In genomic region chr4:56475917-56476316, GRCh38 we compare ENCODE assay signal across 15 cellular contexts. TPM values are rescaled to one million over a fixed set of nuclear protein-coding genes. Genes with fewer than 3 reads are reported as not detected.
DNase-seq lines count a peak whose midpoint lies in the region; ATAC-seq and TF ChIP-seq lines count a peak whose summit lies in the region.
"Had no signal": no experiment of that assay in that cellular context is flagged by ENCODE, and none has a peak within 500 bp of the region (broad histone marks: within the 10 kb centered on the region; RNA-seq: fewer than 3 reads in every experiment).

No MANE protein-coding gene starts in this region.

- ATAC-seq in GM18867 (IDR thresholded peaks at IDR 0.05; ENCODE audit: unreplicated experiment): peak; percentile 89
- ATAC-seq in GM21423 (IDR thresholded peaks at IDR 0.05; ENCODE audit: unreplicated experiment): peak; percentile 86
- ATAC-seq in HG03045 (IDR thresholded peaks at IDR 0.05; ENCODE audit: unreplicated experiment): peak; percentile 83
- no peak for ATAC-seq in naive thymus-derived CD4-positive, alpha-beta T cell
- ATAC-seq: sciatic nerve had no signal

- DNase-seq in OCI-LY7 (ENCODE audit: low spot score): peak; percentile 68
- DNase-seq in NCI-H82 treated with DMSO at 0.1 percent for 48 hours (lab: John Stamatoyannopoulos, UW; ENCODE audit: unreplicated experiment): no peak
- DNase-seq in NCI-H2171 (lab: John Stamatoyannopoulos, UW): no peak
- DNase-seq in activated CD4-positive, alpha-beta T cell treated with anti-CD3 and anti-CD28 coated beads, Interleukin-2, amount 50 U/mL, for 4 hours: no peak
- DNase-seq in naive thymus-derived CD4-positive, alpha-beta T cell: no peak
- DNase-seq: activated CD4-positive, alpha-beta T cell treated with anti-CD3 and anti-CD28 coated beads for 48 hours; activated gamma-delta T cell; brain microvascular endothelial cell; endodermal cell; naive B cell had no signal

- POLR2A ChIA-PET in OCI-LY7 (lab: Charles Lee): interaction anchor here (0.6 to 2.3 kb wide), 7 partner anchors 8 to 89 kb away, joined by 3 to 8 read pairs (median 3); partner anchors contain the start of genes AASDH, PAICS and SRP72
- POLR2A ChIA-PET in naive thymus-derived CD4-positive, alpha-beta T cell (lab: Charles Lee): no interaction called here

- H4K20me1 ChIP-seq in OCI-LY7 (ENCODE audit: insufficient read depth, low read length): peaks cover 3% of the 10 kb centered on the region; the same call in 1 of the 2 replicates

- no peaks in the 10 kb centered on the region for H3K9me2 ChIP-seq in OCI-LY7 (ENCODE audit: insufficient read depth, low read length)

- no peaks in the 10 kb centered on the region for H3K27me3 Mint-ChIP-seq in naive thymus-derived CD4-positive, alpha-beta T cell
- H3K27me3 Mint-ChIP-seq: naive B cell had no signal

- CTCF ChIA-PET in OCI-LY7 (lab: Charles Lee; ENCODE audit: unreplicated experiment): no interaction called here
- CTCF ChIA-PET in naive thymus-derived CD4-positive, alpha-beta T cell (lab: Charles Lee): no interaction called here

- peaks cover 29% of the 10 kb centered on the region for H3K4me1 ChIP-seq in OCI-LY7 (ENCODE audit: insufficient read depth, low read length, poor library complexity, severe bottlenecking)
- H3K4me1 ChIP-seq in naive thymus-derived CD4-positive, alpha-beta T cell (ENCODE audit: control insufficient read depth in 2 of 2, insufficient read depth in 2 of 2, low read length in 2 of 2): no peaks in the 10 kb centered on the region

- intact Hi-C loops in OCI-LY7 (cut with micrococcal nuclease; ENCODE audit: unreplicated experiment): no loop called here
- intact Hi-C loops in naive thymus-derived CD4-positive, alpha-beta T cell (cut with micrococcal nuclease): no loop called here

- H3K36me3 ChIP-seq in OCI-LY7 (ENCODE audit: insufficient read depth, low read length): peaks cover 96% of the 10 kb centered on the region
- H3K36me3 ChIP-seq in naive thymus-derived CD4-positive, alpha-beta T cell (ENCODE audit: control insufficient read depth in 2 of 3, insufficient read depth in 3 of 3, low read length in 3 of 3): peaks cover 10 to 89% (median 30%) of the 10 kb centered on the region in 3 experiments

- H3K9me3 Mint-ChIP-seq in naive thymus-derived CD4-positive, alpha-beta T cell: no peaks in the 10 kb centered on the region
- H3K9me3 Mint-ChIP-seq: endodermal cell, naive B cell had no signal

- H3K27ac ChIP-seq in OCI-LY7 (ENCODE audit: low read depth, low read length, poor library complexity, severe bottlenecking): peak overlapping the region; percentile 89
- H3K27ac ChIP-seq in naive thymus-derived CD4-positive, alpha-beta T cell (ENCODE audit: low read depth, low read length): no peak overlapping the region
- H3K27ac ChIP-seq: brain microvascular endothelial cell had no signal

- BruUV-seq in OCI-LY7 (replicated peaks; lab: Mats Ljungman, UMichigan): no TSS peak

- H3K4me2 ChIP-seq in OCI-LY7 (ENCODE audit: low read length): peak overlapping the region; percentile 72

- H3K4me3 ChIP-seq in OCI-LY7 (ENCODE audit: low read depth, low read length, poor library complexity, severe bottlenecking): peak overlapping the region; percentile 55
- no peak overlapping the region for H3K4me3 ChIP-seq in naive thymus-derived CD4-positive, alpha-beta T cell (ENCODE audit: low read length)

- TF ChIP-seq CTCF in OCI-LY7 (conservative IDR thresholded peaks at IDR 0.05; ENCODE audit: low read length): no peak

- peaks cover 13 to 58% (median 33%) of the 10 kb centered on the region in 5 donors for H3K36me3 Mint-ChIP-seq in naive thymus-derived CD4-positive, alpha-beta T cell

- no peak overlapping the region for H3K27ac Mint-ChIP-seq in naive thymus-derived CD4-positive, alpha-beta T cell
- H3K27ac Mint-ChIP-seq: endodermal cell, naive B cell had no signal

- peaks cover 41% of the 10 kb centered on the region for H3K79me2 ChIP-seq in OCI-LY7 (ENCODE audit: insufficient read depth, low read depth, low read length)

- no peaks in the 10 kb centered on the region for H3K9me3 ChIP-seq in OCI-LY7 (ENCODE audit: low read length)
- H3K9me3 ChIP-seq in naive thymus-derived CD4-positive, alpha-beta T cell (ENCODE audit: control insufficient read depth in 2 of 3, low read length in 3 of 3): no peaks in the 10 kb centered on the region

- no peaks in the 10 kb centered on the region for H3K27me3 ChIP-seq in naive thymus-derived CD4-positive, alpha-beta T cell (ENCODE audit: control insufficient read depth in 2 of 2, insufficient read depth in 2 of 2, low read length in 2 of 2)
- H3K27me3 ChIP-seq: brain microvascular endothelial cell had no signal

- H3K4me3 Mint-ChIP-seq in naive thymus-derived CD4-positive, alpha-beta T cell: no peak overlapping the region
- H3K4me3 Mint-ChIP-seq: endodermal cell, naive B cell had no signal

- no peak overlapping the region for H2AFZ ChIP-seq in OCI-LY7 (ENCODE audit: low read length)

- peaks cover 0 to 7% (median 6%) of the 10 kb centered on the region in 7 donors for H3K4me1 Mint-ChIP-seq in naive thymus-derived CD4-positive, alpha-beta T cell
- H3K4me1 Mint-ChIP-seq: endodermal cell, naive B cell had no signal

RNA-seq across cellular contexts. Expression of gene SRP72, which starts 8.5 kb away (rescaled TPM):
- 53.5 and 65.8 TPM in 2 replicates for total RNA-seq in OCI-LY7 (2014; rRNA removed; shearing (Covaris generic))
- 166 and 177 TPM in 2 replicates for total RNA-seq in OCI-LY7 (2022)
- total RNA-seq in naive thymus-derived CD4-positive, alpha-beta T cell: 100 to 1,000 TPM in 4 of 5 experiments, 10 to 100 TPM in 1; 98.4 to 145 (median 109) TPM
- polyA plus RNA-seq in naive thymus-derived CD4-positive, alpha-beta T cell: 100 to 1,000 TPM; 143 to 174 TPM

RNA-seq across cellular contexts. Expression of gene ARL9, which starts 29.7 kb away (rescaled TPM):
- 0.32 TPM in 1 of 2 replicates, not detected in the other for total RNA-seq in OCI-LY7 (2014; rRNA removed; shearing (Covaris generic))
- total RNA-seq in OCI-LY7 (2022): 0.76 TPM in 1 of 2 replicates, not detected in the other
- under 1 TPM in 2 of 5 experiments, not detected in 3; 0.19 to 0.43 TPM for total RNA-seq in naive thymus-derived CD4-positive, alpha-beta T cell
- polyA plus RNA-seq in naive thymus-derived CD4-positive, alpha-beta T cell: not detected
- total RNA-seq: glomerular endothelial cell, sciatic nerve had no signal

RNA-seq across cellular contexts. Expression of gene PAICS, which starts 39.9 kb away (rescaled TPM):
- 99.1 and 101 TPM in 2 replicates for total RNA-seq in OCI-LY7 (2014; rRNA removed; shearing (Covaris generic))
- 271 and 295 TPM in 2 replicates for total RNA-seq in OCI-LY7 (2022)
- total RNA-seq in naive thymus-derived CD4-positive, alpha-beta T cell: 100 to 1,000 TPM in 1 of 5 experiments, 10 to 100 TPM in 4; 25.5 to 157 (median 26.8) TPM
- polyA plus RNA-seq in naive thymus-derived CD4-positive, alpha-beta T cell: 10 to 100 TPM; 36.8 to 48.0 TPM

RNA-seq across cellular contexts. Expression of gene PPAT, which starts 40.5 kb away (rescaled TPM):
- 35.8 and 47.2 TPM in 2 replicates for total RNA-seq in OCI-LY7 (2014; rRNA removed; shearing (Covaris generic))
- 48.2 and 54.3 TPM in 2 replicates for total RNA-seq in OCI-LY7 (2022)
- 10 to 100 TPM in 3 of 5 experiments, 1 to 10 TPM in 2; 7.7 to 30.7 (median 15.3) TPM for total RNA-seq in naive thymus-derived CD4-positive, alpha-beta T cell
- 10 to 100 TPM; 10.4 to 16.5 TPM for polyA plus RNA-seq in naive thymus-derived CD4-positive, alpha-beta T cell
